9 cellular contexts compared by ENCODE assay signal in genomic region chr6:34196833-34197195, GRCh38. TPM values are rescaled to one million over a fixed set of nuclear protein-coding genes. Genes with fewer than 3 reads are reported as not detected.
DNase-seq lines count a peak whose midpoint lies in the region; ATAC-seq, FAIRE-seq and TF ChIP-seq lines count a peak whose summit lies in the region.
"Had no signal": no experiment of that assay in that cellular context is flagged by ENCODE, and none has a peak within 500 bp of the region (broad histone marks: within the 10 kb centered on the region; RNA-seq: fewer than 3 reads in every experiment).

No MANE protein-coding gene starts in this region.

- CTCF ChIA-PET in activated CD8-positive, alpha-beta T cell treated with anti-CD3 and anti-CD28 coated beads for 36 hours (lab: Charles Lee), result interaction anchor here (0.8 to 3.2 kb wide), 22 partner anchors 11 to 412 kb away, joined by 3 to 33 read pairs (median 7); partner anchors contain the start of gene SMIM29

- DNase-seq in T-helper 1 cell, result no peak
- DNase-seq in activated CD8-positive, alpha-beta T cell treated with anti-CD3 and anti-CD28 coated beads for 36 hours, result no peak
- DNase-seq in kidney, result peak; percentile 71
- DNase-seq in substantia nigra (lab: John Stamatoyannopoulos, UW), result no peak
- DNase-seq in AML-193 (lab: John Stamatoyannopoulos, UW), result no peak
- DNase-seq in C1 segment of cervical spinal cord (lab: John Stamatoyannopoulos, UW), result no peak
- no peak for DNase-seq in activated CD4-positive, alpha-beta T cell treated with anti-CD3 and anti-CD28 coated beads, Interleukin-2, amount 50 U/mL, for 4 hours

- peaks cover 14% of the 10 kb centered on the region for H3K27me3 Mint-ChIP-seq in T-helper 1 cell treated with Interleukin-12 subunit alpha and Interleukin-12 subunit beta and Interleukin-4 antibody, amounts not matched to agents 30 μg/mL and 1 μg/mL, for 36 hours (ENCODE audit: low read depth)
- no peaks in the 10 kb centered on the region for H3K27me3 Mint-ChIP-seq in activated CD8-positive, alpha-beta T cell treated with anti-CD3 and anti-CD28 coated beads for 36 hours

- FAIRE-seq in kidney (lab: Jason Lieb, UNC), result no peak
- FAIRE-seq: A204.1 had no signal

- no peak overlapping the region for H3K27ac ChIP-seq in kidney (ENCODE audit: low read depth in 2 of 2, low read length in 2 of 2)
- peak overlapping the region; percentile 21 for H3K27ac ChIP-seq in substantia nigra (ENCODE audit: low read depth, low read length, poor library complexity, severe bottlenecking)

- TF ChIP-seq CTCF in activated CD8-positive, alpha-beta T cell treated with anti-CD3 and anti-CD28 coated beads for 36 hours (IDR thresholded peaks at IDR 0.05), result no peak
- TF ChIP-seq CTCF in kidney (IDR thresholded peaks at IDR 0.05; ENCODE audit: borderline replicate concordance, extremely low read depth, insufficient read depth), result no peak

- peak overlapping the region; percentile 51 to 67 for H3K4me3 ChIP-seq in kidney (ENCODE audit: low read length in 2 of 2)

- ATAC-seq in activated CD8-positive, alpha-beta T cell treated with anti-CD3 and anti-CD28 coated beads for 36 hours, result no peak

- intact Hi-C loops in activated CD8-positive, alpha-beta T cell treated with anti-CD3 and anti-CD28 coated beads for 36 hours (cut with micrococcal nuclease), result loop anchor here (5.0 kb wide), 1 partner anchor 40 kb away; the partner anchor contains the start of gene HMGA1
- intact Hi-C loops in kidney (cut with DNase I), result loop anchor here (10.0 kb wide), 1 partner anchor 408 kb away; no protein-coding TSS in a partner anchor

- H3K4me3 Mint-ChIP-seq in T-helper 1 cell treated with Interleukin-12 subunit alpha and Interleukin-12 subunit beta and Interleukin-4 antibody, amounts not matched to agents 30 μg/mL and 1 μg/mL, for 36 hours, result peak overlapping the region; percentile 74
- peak overlapping the region; percentile 71 for H3K4me3 Mint-ChIP-seq in activated CD8-positive, alpha-beta T cell treated with anti-CD3 and anti-CD28 coated beads for 36 hours

- H3K27ac Mint-ChIP-seq in T-helper 1 cell treated with Interleukin-12 subunit alpha and Interleukin-12 subunit beta and Interleukin-4 antibody, amounts not matched to agents 30 μg/mL and 1 μg/mL, for 36 hours, result no peak overlapping the region
- peak overlapping the region; percentile 67 for H3K27ac Mint-ChIP-seq in activated CD8-positive, alpha-beta T cell treated with anti-CD3 and anti-CD28 coated beads for 36 hours

- H3K9ac ChIP-seq in kidney (ENCODE audit: low read length in 2 of 2), result peak overlapping the region in 1 of 2 donors; percentile 61

- peaks cover 0 to 8% of the 10 kb centered on the region in 2 donors for H3K4me1 ChIP-seq in kidney (ENCODE audit: control insufficient read depth in 1 of 2, insufficient read depth in 1 of 2, low read depth in 1 of 2, low read length in 2 of 2)

- H3K9me3 Mint-ChIP-seq in T-helper 1 cell treated with Interleukin-12 subunit alpha and Interleukin-12 subunit beta and Interleukin-4 antibody, amounts not matched to agents 30 μg/mL and 1 μg/mL, for 36 hours, result no peaks in the 10 kb centered on the region
- H3K9me3 Mint-ChIP-seq in activated CD8-positive, alpha-beta T cell treated with anti-CD3 and anti-CD28 coated beads for 36 hours, result no peaks in the 10 kb centered on the region

- POLR2A ChIA-PET in activated CD8-positive, alpha-beta T cell treated with anti-CD3 and anti-CD28 coated beads for 36 hours (lab: Charles Lee), result interaction anchor here (1.0 to 2.9 kb wide), 9 partner anchors 9 to 136 kb away, joined by 3 to 19 read pairs (median 5); partner anchors contain the start of gene HMGA1

- H3K9me3 ChIP-seq in kidney (ENCODE audit: control insufficient read depth in 1 of 2, low read length in 2 of 2), result no peaks in the 10 kb centered on the region

- no peaks in the 10 kb centered on the region for H3K36me3 Mint-ChIP-seq in T-helper 1 cell treated with Interleukin-12 subunit alpha and Interleukin-12 subunit beta and Interleukin-4 antibody, amounts not matched to agents 30 μg/mL and 1 μg/mL, for 36 hours (ENCODE audit: low read depth)
- no peaks in the 10 kb centered on the region for H3K36me3 Mint-ChIP-seq in activated CD8-positive, alpha-beta T cell treated with anti-CD3 and anti-CD28 coated beads for 36 hours (ENCODE audit: low read depth)

- no peaks in the 10 kb centered on the region for H3K36me3 ChIP-seq in kidney (ENCODE audit: control insufficient read depth in 1 of 2, insufficient read depth in 2 of 2, low read length in 2 of 2)

- peaks cover 6% of the 10 kb centered on the region for H3K4me1 Mint-ChIP-seq in T-helper 1 cell treated with Interleukin-12 subunit alpha and Interleukin-12 subunit beta and Interleukin-4 antibody, amounts not matched to agents 30 μg/mL and 1 μg/mL, for 36 hours (ENCODE audit: low read depth)
- peaks cover 11% of the 10 kb centered on the region for H3K4me1 Mint-ChIP-seq in activated CD8-positive, alpha-beta T cell treated with anti-CD3 and anti-CD28 coated beads for 36 hours (ENCODE audit: low read depth)

RNA-seq across cellular contexts. Expression of gene HMGA1, which starts 39.9 kb away (rescaled TPM):
- 100 to 1,000 TPM; 683 to 709 TPM for total RNA-seq in activated CD8-positive, alpha-beta T cell treated with anti-CD3 and anti-CD28 coated beads for 36 hours
- total RNA-seq in kidney, result 46.5 TPM
- 27.1 TPM for polyA plus RNA-seq in kidney (ENCODE audit: insufficient read depth, low read depth, low replicate concordance)

RNA-seq across cellular contexts. Expression of gene GRM4, which starts 50.9 kb away (rescaled TPM):
- total RNA-seq in activated CD8-positive, alpha-beta T cell treated with anti-CD3 and anti-CD28 coated beads for 36 hours, result under 1 TPM; 0.11 to 0.14 TPM
- total RNA-seq in kidney, result not detected
- polyA plus RNA-seq in kidney (ENCODE audit: insufficient read depth, low read depth, low replicate concordance), result not detected

RNA-seq across cellular contexts. Expression of gene SMIM29, which starts 52.0 kb away (rescaled TPM):
- 10 to 100 TPM; 13.3 to 16.4 TPM for total RNA-seq in activated CD8-positive, alpha-beta T cell treated with anti-CD3 and anti-CD28 coated beads for 36 hours
- total RNA-seq in kidney, result 22.6 TPM
- 53.5 TPM for polyA plus RNA-seq in kidney (ENCODE audit: insufficient read depth, low read depth, low replicate concordance)

Comparison
In these comparisons a context has a peak if more than half of its experiments do, and no peak if none do; other contexts are left out.
1. RNA of gene HMGA1, which starts 39.9 kb away (total RNA-seq): 683 to 709 TPM in activated CD8-positive, alpha-beta T cell treated with anti-CD3 and anti-CD28 coated beads for 36 hours; 46.5 TPM in kidney (single experiment); every median in the first group is over 10 times any median in the second.